In the genomic region with DNA sequence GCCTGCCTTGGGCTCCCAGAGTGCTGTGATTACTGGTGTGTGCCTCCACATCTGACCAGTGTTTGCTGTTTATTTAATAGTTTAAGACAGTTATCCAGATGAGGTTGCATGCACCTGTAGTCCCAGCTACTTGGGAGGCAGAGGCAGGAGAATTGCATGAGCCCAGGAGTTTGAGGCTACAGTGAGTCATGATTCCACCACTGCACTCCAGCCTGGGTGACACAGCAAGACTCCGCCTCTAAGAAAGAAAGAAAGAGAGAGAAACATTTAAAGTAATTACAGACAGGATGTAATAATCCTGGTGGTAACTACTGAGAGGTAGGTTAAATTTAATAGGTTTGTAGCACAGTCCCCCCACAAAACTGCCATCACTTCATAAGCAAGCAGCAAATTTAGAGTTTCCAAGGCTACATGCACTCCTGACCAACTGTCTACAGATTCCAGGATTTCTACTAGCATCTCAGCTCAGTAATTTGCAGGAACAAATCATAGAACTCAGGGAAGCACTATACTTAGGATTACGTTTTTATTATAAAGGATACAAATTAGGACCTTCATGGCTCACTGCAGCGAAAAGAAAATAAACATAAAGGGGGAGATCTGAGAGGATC, we compare ENCODE assay signal across 10 cellular contexts.
DNase-seq lines count a peak whose midpoint lies in the region; ATAC-seq and TF ChIP-seq lines count a peak whose summit lies in the region.
"Had no signal": no experiment of that assay in that cellular context is flagged by ENCODE, and none has a peak within 500 bp of the region (broad histone marks: within the 10 kb centered on the region; RNA-seq: fewer than 3 reads in every experiment).

No MANE protein-coding gene starts in this region.

- H3K4me3 Mint-ChIP-seq in mesothelial cell of epicardium: no peak overlapping the region
- H3K4me3 Mint-ChIP-seq: activated B cell treated with CpG ODN at 0.5 μM for 24 hours had no signal

- no peaks in the 10 kb centered on the region for H3K27me3 Mint-ChIP-seq in mesothelial cell of epicardium (ENCODE audit: low read depth)
- H3K27me3 Mint-ChIP-seq: activated B cell treated with CpG ODN at 0.5 μM for 24 hours had no signal

- peaks cover 65% of the 10 kb centered on the region for H3K36me3 Mint-ChIP-seq in mesothelial cell of epicardium

- peak; percentile 74 for DNase-seq in EL
- DNase-seq in MV-4-11 (lab: John Stamatoyannopoulos, UW): peak; percentile 11
- DNase-seq in astrocyte of the hippocampus (ENCODE audit: low read depth, low spot score): peak; percentile 57
- no peak for DNase-seq in mesothelial cell of epicardium (ENCODE audit: low spot score in 2 of 2, unreplicated experiment in 2 of 2)
- DNase-seq in GOT3 (lab: John Stamatoyannopoulos, UW): no peak
- no peak for DNase-seq in NOMO-1 treated with DMSO at 0.1 percent for 48 hours (lab: John Stamatoyannopoulos, UW; ENCODE audit: unreplicated experiment)
- DNase-seq: activated B cell treated with CpG ODN at 0.5 μM for 24 hours, NCI-H2081 had no signal

- no peak for TF ChIP-seq CTCF in mesothelial cell of epicardium (IDR thresholded peaks at IDR 0.05; ENCODE audit: unreplicated experiment)

- H3K4me1 Mint-ChIP-seq in mesothelial cell of epicardium: peaks cover 5% of the 10 kb centered on the region
- H3K4me1 Mint-ChIP-seq: activated B cell treated with CpG ODN at 0.5 μM for 24 hours had no signal

- H3K27ac Mint-ChIP-seq in mesothelial cell of epicardium: peak overlapping the region; percentile 55
- H3K27ac Mint-ChIP-seq: activated B cell treated with CpG ODN at 0.5 μM for 24 hours had no signal

- peaks cover 4% of the 10 kb centered on the region for H3K9me3 Mint-ChIP-seq in mesothelial cell of epicardium
- H3K9me3 Mint-ChIP-seq: activated B cell treated with CpG ODN at 0.5 μM for 24 hours had no signal

- ATAC-seq in HG03039 (IDR thresholded peaks at IDR 0.05; ENCODE audit: unreplicated experiment) (no peak), GM21381 (IDR thresholded peaks at IDR 0.05; ENCODE audit: unreplicated experiment) (no peak)

Comparison
In these comparisons a context has a peak if more than half of its experiments do, and no peak if none do; other contexts are left out.
1. DNase-seq: peak in EL (single experiment), MV-4-11 (single experiment) and astrocyte of the hippocampus (single experiment); none in mesothelial cell of epicardium (0 of 2), GOT3 (single experiment) and NOMO-1 treated with DMSO at 0.1 percent for 48 hours (single experiment).